ENCODE assay signal across 8 cellular contexts in genomic region chr5:115069087-115069968, GRCh38.
A peak's percentile ranks its signal among the peaks of the same experiment; 100 is the strongest.
DNase-seq lines count a peak whose midpoint lies in the region; ATAC-seq and TF ChIP-seq lines count a peak whose summit lies in the region.

No MANE protein-coding gene starts in this region.

- H3K27me3 ChIP-seq in CD8-positive, alpha-beta memory T cell (ENCODE audit: insufficient read depth, low read length, poor library complexity, severe bottlenecking): peaks cover 4% of the 10 kb centered on the region
- H3K27me3 ChIP-seq in body of pancreas (no peaks in the 10 kb centered on the region), transverse colon (peaks cover 7% of the 10 kb centered on the region)

- peaks cover 14 to 26% (median 22%) of the 10 kb centered on the region in 3 donors for H3K4me1 Mint-ChIP-seq in CD8-positive, alpha-beta memory T cell

- in situ Hi-C loops in transverse colon (cut with MboI; ENCODE audit: low pct_ligation_motif_present in 1 of 4, low pct_unique_long_range_greater_than_20kb in 1 of 4, low sequenced_read_pairs in 3 of 4): no loop called here

- intact Hi-C loops in body of pancreas (cut with DNase I): loop anchor here (10.0 kb wide), 1 partner anchor 1455 kb away; no protein-coding TSS in a partner anchor
- intact Hi-C loops in transverse colon (cut with DNase I; ENCODE audit: low total_unique reads): loop anchor here (10.0 kb wide), 1 partner anchor 1455 kb away; no protein-coding TSS in a partner anchor

- DNase-seq in CD8-positive, alpha-beta memory T cell: no peak
- DNase-seq in NCI-H226 (peak; percentile 7), body of pancreas (peak; percentile 27 to 55 (median 46)), kidney glomerular epithelial cell (lab: John Stamatoyannopoulos, UW) (peak; percentile 12), transverse colon (peak; percentile 8)
- no peak for DNase-seq in stimulated activated naive CD4-positive, alpha-beta T cell treated with Interleukin-2 at 50 U/mL for 16 hours (lab: John Stamatoyannopoulos, UW)

- 48 to 68% methylated on average over 3 of the region's 3 CpGs for WGBS in body of pancreas, 2 donors
- WGBS in transverse colon (ENCODE audit: low coverage in 1 of 2), 2 donors: 44 to 59% methylated on average over 3 of the region's 3 CpGs

- H3K4me3 Mint-ChIP-seq in CD8-positive, alpha-beta memory T cell: peak overlapping the region in 4 of 7 donors; percentile 29 to 69 (median 62)

- no peaks in the 10 kb centered on the region for H3K36me3 ChIP-seq in CD8-positive, alpha-beta memory T cell (ENCODE audit: insufficient read depth, low read length)
- no peaks in the 10 kb centered on the region for H3K36me3 ChIP-seq in body of pancreas (replicated peaks in 1 of 2; ENCODE audit: insufficient read depth in 1 of 2, low read depth in 2 of 2)
- no peaks in the 10 kb centered on the region for H3K36me3 ChIP-seq in transverse colon

- POLR2A ChIA-PET in CD8-positive, alpha-beta memory T cell (lab: Charles Lee): no interaction called here

- H3K9me3 Mint-ChIP-seq in CD8-positive, alpha-beta memory T cell: no peaks in the 10 kb centered on the region

- peak; percentile 16 to 76 (median 65) for TF ChIP-seq CTCF in body of pancreas (IDR thresholded peaks at IDR 0.05)
- TF ChIP-seq CTCF in transverse colon (IDR thresholded peaks at IDR 0.05): peak; percentile 33 to 46 (median 39)

- H3K4me1 ChIP-seq in CD8-positive, alpha-beta memory T cell (ENCODE audit: insufficient read depth, low read length): no peaks in the 10 kb centered on the region
- peaks cover 11% of the 10 kb centered on the region for H3K4me1 ChIP-seq in body of pancreas
- H3K4me1 ChIP-seq in transverse colon: peaks cover 0 to 3% (median 0%) of the 10 kb centered on the region in 4 donors

- no peak for TF ChIP-seq EP300 in transverse colon (IDR thresholded peaks at IDR 0.05; ENCODE audit: low read depth)

- CTCF ChIA-PET in CD8-positive, alpha-beta memory T cell (lab: Charles Lee): no interaction called here

- no peak overlapping the region for H3K27ac ChIP-seq in CD8-positive, alpha-beta memory T cell (ENCODE audit: low read depth, low read length)
- H3K27ac ChIP-seq in body of pancreas (no peak overlapping the region), transverse colon (no peak overlapping the region)

- H3K27ac Mint-ChIP-seq in CD8-positive, alpha-beta memory T cell: peak overlapping the region in 2 of 8 donors; percentile 24 to 85

- H3K36me3 Mint-ChIP-seq in CD8-positive, alpha-beta memory T cell: no peaks in the 10 kb centered on the region

- H3K4me3 ChIP-seq in CD8-positive, alpha-beta memory T cell (ENCODE audit: low read length): no peak overlapping the region
- H3K4me3 ChIP-seq in body of pancreas (no peak overlapping the region), transverse colon (no peak overlapping the region)

- ATAC-seq in GM18498 (IDR thresholded peaks at IDR 0.05; ENCODE audit: unreplicated experiment) (peak; percentile 28), HG02885 (IDR thresholded peaks at IDR 0.05; ENCODE audit: poor library complexity, unreplicated experiment) (peak; percentile 40), body of pancreas (peak; percentile 69)

- no peak for TF ChIP-seq POLR2A in body of pancreas (IDR thresholded peaks at IDR 0.05)
- no peak for TF ChIP-seq POLR2A in transverse colon (IDR thresholded peaks at IDR 0.05)

- H3K27me3 Mint-ChIP-seq in CD8-positive, alpha-beta memory T cell: peaks cover 8 to 20% of the 10 kb centered on the region in 2 donors

- no peaks in the 10 kb centered on the region for H3K9me3 ChIP-seq in CD8-positive, alpha-beta memory T cell (ENCODE audit: low read length)
- H3K9me3 ChIP-seq in body of pancreas: no peaks in the 10 kb centered on the region
- no peaks in the 10 kb centered on the region for H3K9me3 ChIP-seq in transverse colon

Comparison
In these comparisons a context has a peak if more than half of its experiments do, and no peak if none do; other contexts are left out.
1. DNase-seq: peak in NCI-H226 (single experiment), body of pancreas (4 of 4), kidney glomerular epithelial cell (single experiment) and transverse colon (single experiment); none in CD8-positive, alpha-beta memory T cell (0 of 5) and stimulated activated naive CD4-positive, alpha-beta T cell treated with Interleukin-2 at 50 U/mL for 16 hours (single experiment).
2. Peak in every context shown above with its lines, with median percentiles within 50 percentile points of each other: ATAC-seq.